8 cellular contexts compared by ENCODE assay signal in genomic region chrX:107712231-107713204, GRCh38.
A peak's percentile ranks its signal among the peaks of the same experiment; 100 is the strongest.
DNase-seq lines count a peak whose midpoint lies in the region; ATAC-seq and TF ChIP-seq lines count a peak whose summit lies in the region.

No MANE protein-coding gene starts in this region.

- H3K27me3 ChIP-seq in mucosa of rectum (ENCODE audit: control insufficient read depth in 2 of 2, insufficient read depth in 2 of 2, low read length in 2 of 2) = no peaks in the 10 kb centered on the region
- no peaks in the 10 kb centered on the region for H3K27me3 ChIP-seq in vagina

- ATAC-seq in GM21528 (IDR thresholded peaks at IDR 0.05; ENCODE audit: low FRiP score, unreplicated experiment) = no peak

- H3K4me3 ChIP-seq in coronary artery = peak overlapping the region; percentile 82
- peak overlapping the region in 1 of 2 donors; percentile 3 for H3K4me3 ChIP-seq in mucosa of rectum (ENCODE audit: low read length in 2 of 2)
- H3K4me3 ChIP-seq in vagina = peak overlapping the region; percentile 61 to 78

- peak overlapping the region in 1 of 2 donors; percentile 82 for H3K9ac ChIP-seq in mucosa of rectum (ENCODE audit: low read depth in 1 of 2, low read length in 2 of 2)

- H3K4me1 ChIP-seq in mucosa of rectum (ENCODE audit: control insufficient read depth in 2 of 2, insufficient read depth in 2 of 2, low read length in 2 of 2) = peaks cover 15 to 19% of the 10 kb centered on the region in 2 donors
- H3K4me1 ChIP-seq in vagina = peaks cover 25% of the 10 kb centered on the region

- intact Hi-C loops in vagina (cut with DNase I) = no loop called here

- peaks cover 0 to 4% of the 10 kb centered on the region in 2 donors for H3K36me3 ChIP-seq in mucosa of rectum (ENCODE audit: control insufficient read depth in 2 of 2, insufficient read depth in 2 of 2, low read length in 2 of 2)
- peaks cover 0 to 27% of the 10 kb centered on the region in 2 donors for H3K36me3 ChIP-seq in vagina

- peak; percentile 4 for DNase-seq in activated naive CD4-positive, alpha-beta T cell treated with Interleukin-2 at 50 U/mL for 16 hours
- no peak for DNase-seq in activated naive CD4-positive, alpha-beta T cell treated with anti-CD3 and anti-CD28 coated beads, Interleukin-2, amount 50 U/mL, for 16 hours
- peak; percentile 76 for DNase-seq in coronary artery (ENCODE audit: low spot score)
- no peak for DNase-seq in vagina (ENCODE audit: extremely low spot score in 2 of 2)
- no peak for DNase-seq in stimulated activated CD4-positive, alpha-beta T cell treated with anti-CD3 and anti-CD28 coated beads, Interleukin-15, amount 100 ng/mL, for 24 hours
- DNase-seq in NCI-H2196 treated with DMSO at 0.1 percent for 48 hours (lab: John Stamatoyannopoulos, UW; ENCODE audit: unreplicated experiment) = no peak

- H3K27ac ChIP-seq in coronary artery (peak overlapping the region; percentile 94 to 97), mucosa of rectum (ENCODE audit: low read depth in 2 of 2, low read length in 2 of 2) (peak overlapping the region; percentile 91 to 93), vagina (peak overlapping the region; percentile 98)

- no peak for TF ChIP-seq CTCF in coronary artery (IDR thresholded peaks at IDR 0.05)
- no peak for TF ChIP-seq CTCF in vagina (IDR thresholded peaks at IDR 0.05)

- peak in 1 of 2 donors; percentile 7 for TF ChIP-seq POLR2A in vagina (IDR thresholded peaks at IDR 0.05)

- H3K9me3 ChIP-seq in mucosa of rectum (ENCODE audit: control insufficient read depth in 2 of 2, low read length in 2 of 2) (no peaks in the 10 kb centered on the region), vagina (no peaks in the 10 kb centered on the region)

Comparison
In these comparisons a context has a peak if more than half of its experiments do, and no peak if none do; other contexts are left out.
1. DNase-seq: peak in activated naive CD4-positive, alpha-beta T cell treated with Interleukin-2 at 50 U/mL for 16 hours (single experiment) and coronary artery (single experiment); none in activated naive CD4-positive, alpha-beta T cell treated with anti-CD3 and anti-CD28 coated beads, Interleukin-2, amount 50 U/mL, for 16 hours (single experiment), vagina (0 of 2), stimulated activated CD4-positive, alpha-beta T cell treated with anti-CD3 and anti-CD28 coated beads, Interleukin-15, amount 100 ng/mL, for 24 hours (single experiment) and NCI-H2196 treated with DMSO at 0.1 percent for 48 hours (single experiment).
2. Peak in every context shown above with its lines, with median percentiles within 50 percentile points of each other: H3K27ac ChIP-seq.